Comparison of ENCODE assay signal across 23 cellular contexts in genomic region chr4:10128761-10129160, GRCh38.
"Had no signal": no experiment of that assay in that cellular context is flagged by ENCODE, and none has a peak within 500 bp of the region (broad histone marks: within the 10 kb centered on the region; RNA-seq: fewer than 3 reads in every experiment).

No MANE protein-coding gene starts in this region.

- H3K4me1 ChIP-seq: right lobe of liver had no signal

- H3K27me3 Mint-ChIP-seq: activated CD4-positive, alpha-beta memory T cell treated with anti-CD3 and anti-CD28 coated beads, Interleukin-2, amount 10 ng/mL, durations not matched to agents 7 days and 5 days; activated CD4-positive, alpha-beta T cell treated with anti-CD3 and anti-CD28 coated beads, Interleukin-2, amount 10 ng/mL, durations not matched to agents 7 days and 5 days; activated T-cell treated with anti-CD3 and anti-CD28 coated beads, Interleukin-2, amount 50 U/mL, for 24 hours had no signal

- H3K4me3 ChIP-seq: esophagus muscularis mucosa, heart left ventricle, left lung, lower lobe of right lung, right lobe of liver, stomach, tibial nerve had no signal

- DNase-seq: activated CD4-positive, alpha-beta memory T cell treated with anti-CD3 and anti-CD28 coated beads, Interleukin-2, amount 10 ng/mL, durations not matched to agents 7 days and 5 days; activated CD4-positive, alpha-beta T cell treated with anti-CD3 and anti-CD28 coated beads, Interleukin-2, amount 10 ng/mL, durations not matched to agents 7 days and 5 days; activated CD8-positive, alpha-beta memory T cell treated with anti-CD3 and anti-CD28 coated beads, Interleukin-2, amount 50 U/mL, for 48 hours; activated gamma-delta T cell; activated naive CD4-positive, alpha-beta T cell treated with anti-CD3 and anti-CD28 coated beads, Interleukin-2, amount 10 ng/mL, durations not matched to agents 7 days and 5 days; activated T-cell treated with anti-CD3 and anti-CD28 coated beads, Interleukin-2, amount 50 U/mL, for 24 hours; amygdala; endodermal cell; heart left ventricle; left lung; lower lobe of right lung; mesendoderm; right lobe of liver; stimulated activated CD4-positive, alpha-beta T cell treated with anti-CD3 and anti-CD28 coated beads, Interleukin-2, amount 100 ng/mL, for 48 hours; stomach had no signal

- H3K27ac ChIP-seq: esophagus muscularis mucosa, foreskin keratinocyte, heart left ventricle, left lung, lower lobe of right lung, right lobe of liver, stomach, tibial nerve had no signal

- H3K27me3 ChIP-seq: esophagus muscularis mucosa, foreskin keratinocyte, heart left ventricle, right lobe of liver, stomach, tibial nerve had no signal

- H3K27ac Mint-ChIP-seq: activated CD4-positive, alpha-beta memory T cell treated with anti-CD3 and anti-CD28 coated beads, Interleukin-2, amount 10 ng/mL, durations not matched to agents 7 days and 5 days; activated CD4-positive, alpha-beta T cell treated with anti-CD3 and anti-CD28 coated beads, Interleukin-2, amount 10 ng/mL, durations not matched to agents 7 days and 5 days; activated naive CD4-positive, alpha-beta T cell treated with anti-CD3 and anti-CD28 coated beads, Interleukin-2, amount 10 ng/mL, durations not matched to agents 7 days and 5 days; activated T-cell treated with anti-CD3 and anti-CD28 coated beads, Interleukin-2, amount 50 U/mL, for 24 hours; endodermal cell; nephron; progenitor cell of endocrine pancreas had no signal

- H3K36me3 Mint-ChIP-seq: activated naive CD4-positive, alpha-beta T cell treated with anti-CD3 and anti-CD28 coated beads, Interleukin-2, amount 10 ng/mL, durations not matched to agents 7 days and 5 days had no signal

- H3K9me3 ChIP-seq: esophagus muscularis mucosa, heart left ventricle, left lung, lower lobe of right lung, right lobe of liver, stomach, tibial nerve had no signal

- H3K4me3 Mint-ChIP-seq: activated CD4-positive, alpha-beta memory T cell treated with anti-CD3 and anti-CD28 coated beads, Interleukin-2, amount 10 ng/mL, durations not matched to agents 7 days and 5 days; activated CD4-positive, alpha-beta T cell treated with anti-CD3 and anti-CD28 coated beads, Interleukin-2, amount 10 ng/mL, durations not matched to agents 7 days and 5 days; activated naive CD4-positive, alpha-beta T cell treated with anti-CD3 and anti-CD28 coated beads, Interleukin-2, amount 10 ng/mL, durations not matched to agents 7 days and 5 days; activated T-cell treated with anti-CD3 and anti-CD28 coated beads, Interleukin-2, amount 50 U/mL, for 24 hours; central memory CD8-positive, alpha-beta T cell; dendritic cell treated with granulocyte-macrophage colony-stimulating factor and Interleukin-4, amounts not matched to agents 40 ng/mL and 50 ng/mL, for 4 days; endodermal cell; nephron had no signal

- H3K36me3 ChIP-seq: esophagus muscularis mucosa, heart left ventricle, left lung, lower lobe of right lung, right lobe of liver, stomach, tibial nerve had no signal

- H3K9me3 Mint-ChIP-seq: activated CD4-positive, alpha-beta memory T cell treated with anti-CD3 and anti-CD28 coated beads, Interleukin-2, amount 10 ng/mL, durations not matched to agents 7 days and 5 days; activated naive CD4-positive, alpha-beta T cell treated with anti-CD3 and anti-CD28 coated beads, Interleukin-2, amount 10 ng/mL, durations not matched to agents 7 days and 5 days; activated T-cell treated with anti-CD3 and anti-CD28 coated beads, Interleukin-2, amount 50 U/mL, for 24 hours; central memory CD8-positive, alpha-beta T cell; dendritic cell treated with granulocyte-macrophage colony-stimulating factor and Interleukin-4, amounts not matched to agents 40 ng/mL and 50 ng/mL, for 4 days; endodermal cell; nephron had no signal

- H3K4me1 Mint-ChIP-seq: central memory CD8-positive, alpha-beta T cell had no signal

- ATAC-seq: activated CD4-positive, CD25-positive, alpha-beta regulatory T cell treated with anti-CD3 and anti-CD28 coated beads, Interleukin-2, amount 50 U/mL, for 24 hours; left lung had no signal
